8 cellular contexts compared by ENCODE assay signal in the genomic region with DNA sequence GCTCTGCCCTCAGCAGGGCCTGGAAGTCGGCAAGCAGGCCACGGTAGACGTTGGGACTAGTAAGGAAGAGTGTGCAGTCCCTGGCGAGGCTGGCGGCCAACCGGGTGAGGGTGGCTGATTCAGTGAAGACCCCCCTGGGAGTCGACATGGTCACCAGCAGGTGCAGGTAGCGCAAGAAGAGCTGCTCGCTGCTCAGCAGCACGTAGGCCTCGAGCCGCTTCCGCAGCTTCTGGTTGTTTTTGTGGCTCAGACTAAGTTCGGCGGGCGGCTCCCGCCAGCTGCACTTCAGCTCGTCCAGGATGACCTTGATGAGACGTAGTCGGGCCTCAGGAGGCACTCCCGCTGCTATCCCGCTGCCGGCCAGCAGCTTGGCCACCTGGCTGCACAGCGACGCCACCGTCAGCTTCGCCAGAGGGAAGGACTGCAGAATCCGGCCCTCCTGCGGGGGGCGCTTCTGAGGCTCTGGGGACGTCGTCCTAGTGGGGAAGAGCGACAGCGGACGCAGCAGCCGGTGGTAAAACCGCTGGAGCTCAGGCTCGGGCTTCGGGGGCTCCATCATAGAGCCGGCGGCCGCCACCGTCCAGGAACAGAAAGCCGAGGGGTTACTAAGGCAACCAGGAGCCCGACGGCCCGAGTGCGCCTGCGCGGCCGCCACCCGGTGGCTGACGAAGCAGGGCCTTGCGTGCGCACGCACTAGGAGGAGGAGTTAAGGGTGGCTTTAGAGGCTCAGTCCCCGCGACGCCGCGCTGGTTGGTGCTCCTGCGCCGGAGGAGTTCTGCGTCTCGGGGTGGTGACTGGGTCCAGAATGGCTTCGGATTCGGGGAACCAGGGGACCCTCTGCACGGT. TPM values are rescaled to one million over a fixed set of nuclear protein-coding genes. Genes with fewer than 3 reads are reported as not detected.
DNase-seq lines count a peak whose midpoint lies in the region; ATAC-seq and TF ChIP-seq lines count a peak whose summit lies in the region.

TSS of gene CCDC87 (minus strand) at position 607 of the 846 bp plus-strand sequence. CDS start at position 559, 48 bp downstream.
TSS of gene CCS (plus strand) at position 729 of the 846 bp plus-strand sequence. CDS start at position 806, 77 bp downstream.

- ATAC-seq in GM18907 (IDR thresholded peaks at IDR 0.05; ENCODE audit: unreplicated experiment) (peak; percentile 81), HG03139 (IDR thresholded peaks at IDR 0.05; ENCODE audit: unreplicated experiment) (peak; percentile 86), WTC11 (peak; percentile 94)

- POLR2A ChIA-PET in WTC11 (lab: Charles Lee), result interaction anchor here (0.8 to 1.5 kb wide), 5 partner anchors 13 to 85 kb away, joined by 3 to 11 read pairs (median 5); partner anchors contain the start of genes ACTN3, RBM14, RBM4 and RBM4B

- CTCF ChIA-PET in WTC11 (lab: Charles Lee), result interaction anchor here (0.6 to 1.8 kb wide), 30 partner anchors 9 to 338 kb away, joined by 3 to 23 read pairs (median 4); partner anchors contain the start of genes ACTN3, CTSF, DPP3 and PELI3

- TF ChIP-seq CTCF in AG09309 (IDR thresholded peaks at IDR 0.05; ENCODE audit: control insufficient read depth, insufficient read depth, low read depth, low read length, missing control alignments) (peak; percentile 74), WTC11 (IDR thresholded peaks at IDR 0.05) (peak; percentile 32), cardiac fibroblast (IDR thresholded peaks at IDR 0.05; ENCODE audit: low read depth, low read length) (peak; percentile 75)

- peaks cover 15% of the 10 kb centered on the region for H3K36me3 Mint-ChIP-seq in WTC11

- peaks cover 11% of the 10 kb centered on the region for H3K4me1 Mint-ChIP-seq in WTC11

- peak; percentile 73 for DNase-seq in AG09309 (ENCODE audit: low read depth)
- peak; percentile 92 for DNase-seq in NCI-H2196 treated with DMSO at 0.1 percent for 48 hours (lab: John Stamatoyannopoulos, UW; ENCODE audit: unreplicated experiment)
- DNase-seq in WTC11 (ENCODE audit: low spot score), result peak; percentile 97
- DNase-seq in cardiac fibroblast (ENCODE audit: low read depth in 2 of 2), result peak; percentile 96 to 97
- DNase-seq in islet precursor cell, result peak; percentile 97
- peak; percentile 96 to 99 (median 97) for DNase-seq in stimulated activated CD4-positive, alpha-beta T cell treated with anti-CD3 and anti-CD28 coated beads, Interleukin-12 subunit alpha, Interleukin-12 subunit beta, amount 100 ng/mL, for 48 hours (ENCODE audit: low read depth in 2 of 3, low spot score in 1 of 3)

- H3K4me3 ChIP-seq in AG09309 (ENCODE audit: control insufficient read depth, low read depth, low read length) (peak within 1 kb of the TSS; percentile 63), cardiac fibroblast (replicated peaks in 1 of 2; ENCODE audit: low read depth in 2 of 2, low read length in 2 of 2) (peak within 1 kb of the TSS; percentile 72 to 76)

- peaks cover 23% of the 10 kb centered on the region for H3K9me3 Mint-ChIP-seq in WTC11

- H3K27me3 Mint-ChIP-seq in WTC11 (ENCODE audit: low read depth), result peaks cover 39% of the 10 kb centered on the region

- peak within 1 kb of the TSS; percentile 99 for H3K27ac Mint-ChIP-seq in WTC11

- peak within 1 kb of the TSS; percentile 97 for H3K4me3 Mint-ChIP-seq in WTC11

TF ChIP-seq in WTC11, 78 proteins besides CTCF, POLR2A, EP300 and RAD21 (continues in another document):
- TF ChIP-seq ZNF121 (CRISPR knock-in tag; IDR thresholded peaks at IDR 0.05), result no peak
- TF ChIP-seq ARID4B (CRISPR knock-in tag; IDR thresholded peaks at IDR 0.05; ENCODE audit: borderline replicate concordance), result peak; percentile 93
- peak; percentile 67; the same call in 1 of the 2 replicates for TF ChIP-seq NFE2L1 (CRISPR knock-in tag; IDR thresholded peaks at IDR 0.05)
- peak; percentile 79 for TF ChIP-seq CREM (CRISPR knock-in tag; IDR thresholded peaks at IDR 0.05)
- 0 out of 2 replicates have a peak, but pooled peaks have one; percentile 49 for TF ChIP-seq E2F4 (CRISPR knock-in tag; IDR thresholded peaks at IDR 0.05; ENCODE audit: borderline replicate concordance, low read depth)
- 0 out of 2 replicates have a peak, but pooled peaks have one; percentile 27 for TF ChIP-seq SMAD3 (CRISPR knock-in tag; IDR thresholded peaks at IDR 0.05; ENCODE audit: borderline replicate concordance)
- TF ChIP-seq SMAD4 (CRISPR knock-in tag; IDR thresholded peaks at IDR 0.05), result peak; percentile 79; the same call in 1 of the 2 replicates
- TF ChIP-seq, protein P1, sequence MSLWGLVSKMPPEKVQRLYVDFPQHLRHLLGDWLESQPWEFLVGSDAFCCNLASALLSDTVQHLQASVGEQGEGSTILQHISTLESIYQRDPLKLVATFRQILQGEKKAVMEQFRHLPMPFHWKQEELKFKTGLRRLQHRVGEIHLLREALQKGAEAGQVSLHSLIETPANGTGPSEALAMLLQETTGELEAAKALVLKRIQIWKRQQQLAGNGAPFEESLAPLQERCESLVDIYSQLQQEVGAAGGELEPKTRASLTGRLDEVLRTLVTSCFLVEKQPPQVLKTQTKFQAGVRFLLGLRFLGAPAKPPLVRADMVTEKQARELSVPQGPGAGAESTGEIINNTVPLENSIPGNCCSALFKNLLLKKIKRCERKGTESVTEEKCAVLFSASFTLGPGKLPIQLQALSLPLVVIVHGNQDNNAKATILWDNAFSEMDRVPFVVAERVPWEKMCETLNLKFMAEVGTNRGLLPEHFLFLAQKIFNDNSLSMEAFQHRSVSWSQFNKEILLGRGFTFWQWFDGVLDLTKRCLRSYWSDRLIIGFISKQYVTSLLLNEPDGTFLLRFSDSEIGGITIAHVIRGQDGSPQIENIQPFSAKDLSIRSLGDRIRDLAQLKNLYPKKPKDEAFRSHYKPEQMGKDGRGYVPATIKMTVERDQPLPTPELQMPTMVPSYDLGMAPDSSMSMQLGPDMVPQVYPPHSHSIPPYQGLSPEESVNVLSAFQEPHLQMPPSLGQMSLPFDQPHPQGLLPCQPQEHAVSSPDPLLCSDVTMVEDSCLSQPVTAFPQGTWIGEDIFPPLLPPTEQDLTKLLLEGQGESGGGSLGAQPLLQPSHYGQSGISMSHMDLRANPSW (CRISPR knock-in tag; conservative IDR thresholded peaks at IDR 0.05; ENCODE audit: low read depth), result no peak

RNA-seq across cellular contexts. Expression of gene CCDC87, which starts in this region (rescaled TPM):
- 0.71 to 0.85 TPM (median 0.80 TPM) in 3 replicates for total RNA-seq in WTC11 (2021)

RNA-seq across cellular contexts. Expression of gene CCS, which starts in this region (rescaled TPM):
- 35.9 to 47.3 TPM (median 41.7 TPM) in 3 replicates for total RNA-seq in WTC11 (2021)

Comparison
In these comparisons a context has a peak if more than half of its experiments do, and no peak if none do; other contexts are left out.
1. Peak in every context shown above with its lines: DNase-seq, ATAC-seq and H3K4me3 ChIP-seq.